In the genomic region with DNA sequence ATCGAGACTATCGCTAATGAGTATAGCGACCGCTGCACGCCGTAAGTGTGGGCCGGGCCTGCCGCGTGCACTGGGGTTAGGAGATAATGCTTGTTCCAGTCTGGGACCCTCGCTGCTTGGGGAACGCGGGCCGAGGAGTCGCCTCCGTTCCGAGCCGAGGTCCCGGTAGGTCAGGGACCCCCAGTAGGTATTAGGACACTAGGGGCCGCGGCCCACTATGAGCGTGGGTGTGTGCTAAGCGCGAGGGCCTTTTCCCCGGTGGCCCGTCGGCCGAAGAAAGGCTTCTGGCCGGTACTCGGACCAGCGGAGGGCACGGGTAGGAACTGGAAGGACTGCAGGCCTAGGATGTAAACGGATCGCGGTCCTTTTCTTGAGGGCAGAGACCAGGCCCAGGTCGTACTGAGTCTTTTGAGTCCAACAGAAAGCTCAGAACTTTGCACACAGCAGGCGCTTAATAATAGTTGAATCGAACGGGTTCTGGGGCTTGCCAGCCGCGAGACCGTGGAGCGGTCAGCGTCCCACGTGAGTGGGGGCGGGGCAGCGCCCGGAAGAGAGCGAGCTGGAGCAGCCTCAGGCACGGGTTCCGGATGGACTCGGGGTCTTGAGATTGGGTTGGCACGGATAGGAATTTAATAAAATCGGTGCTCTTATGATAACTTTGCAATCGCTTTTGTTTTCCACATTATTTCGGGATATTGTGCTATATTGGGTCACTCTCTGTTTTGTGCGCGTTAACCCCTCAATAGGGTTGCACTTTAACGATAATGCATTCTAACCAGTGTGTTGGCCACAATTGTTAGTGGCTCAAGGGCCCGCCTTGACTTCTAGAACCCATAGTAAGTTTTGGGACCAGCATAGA, we compare ENCODE assay signal across 8 cellular contexts. TPM values are rescaled to one million over a fixed set of nuclear protein-coding genes. Genes with fewer than 3 reads are reported as not detected.
DNase-seq lines count a peak whose midpoint lies in the region; ATAC-seq and TF ChIP-seq lines count a peak whose summit lies in the region.

No MANE protein-coding gene starts in this region.

- H3K4me1 Mint-ChIP-seq in T-helper 1 cell treated with Interleukin-12 subunit alpha and Interleukin-12 subunit beta and Interleukin-4 antibody, amounts not matched to agents 30 μg/mL and 1 μg/mL, for 36 hours (ENCODE audit: low read depth) = peaks cover 36% of the 10 kb centered on the region

- H3K9me3 ChIP-seq in ascending aorta = no peaks in the 10 kb centered on the region

- H3K4me3 Mint-ChIP-seq in T-helper 1 cell treated with Interleukin-12 subunit alpha and Interleukin-12 subunit beta and Interleukin-4 antibody, amounts not matched to agents 30 μg/mL and 1 μg/mL, for 36 hours = peak overlapping the region; percentile 95

- H3K27me3 Mint-ChIP-seq in T-helper 1 cell treated with Interleukin-12 subunit alpha and Interleukin-12 subunit beta and Interleukin-4 antibody, amounts not matched to agents 30 μg/mL and 1 μg/mL, for 36 hours (ENCODE audit: low read depth) = no peaks in the 10 kb centered on the region

- no peaks in the 10 kb centered on the region for H3K36me3 ChIP-seq in ascending aorta

- peaks cover 3% of the 10 kb centered on the region for H3K36me3 Mint-ChIP-seq in T-helper 1 cell treated with Interleukin-12 subunit alpha and Interleukin-12 subunit beta and Interleukin-4 antibody, amounts not matched to agents 30 μg/mL and 1 μg/mL, for 36 hours (ENCODE audit: low read depth)

- no peaks in the 10 kb centered on the region for H3K9me3 Mint-ChIP-seq in T-helper 1 cell treated with Interleukin-12 subunit alpha and Interleukin-12 subunit beta and Interleukin-4 antibody, amounts not matched to agents 30 μg/mL and 1 μg/mL, for 36 hours

- H3K27ac Mint-ChIP-seq in T-helper 1 cell treated with Interleukin-12 subunit alpha and Interleukin-12 subunit beta and Interleukin-4 antibody, amounts not matched to agents 30 μg/mL and 1 μg/mL, for 36 hours = peak overlapping the region; percentile 100

- ATAC-seq in GM21360 (IDR thresholded peaks at IDR 0.05; ENCODE audit: unreplicated experiment) = peak; percentile 34
- peak; percentile 61 for ATAC-seq in sciatic nerve

- no peaks in the 10 kb centered on the region for H3K27me3 ChIP-seq in ascending aorta

- peak overlapping the region; percentile 92 to 95 for H3K4me3 ChIP-seq in ascending aorta

- H3K4me1 ChIP-seq in ascending aorta = peaks cover 0 to 38% of the 10 kb centered on the region in 2 donors

- H3K27ac ChIP-seq in ascending aorta = peak overlapping the region; percentile 96 to 98

- no peak for TF ChIP-seq CTCF in ascending aorta (IDR thresholded peaks at IDR 0.05)

- intact Hi-C loops in ascending aorta (cut with DNase I) (no loop called here), sciatic nerve (cut with DNase I) (no loop called here)

- DNase-seq in DMS53 treated with DMSO at 0.1 percent for 48 hours (lab: John Stamatoyannopoulos, UW; ENCODE audit: unreplicated experiment) (peak; percentile 57), HT1080 (ENCODE audit: low read depth) (peak; percentile 60), ascending aorta (ENCODE audit: low spot score in 2 of 2) (peak in 1 of 2 donors; percentile 77), hypothalamus (lab: John Stamatoyannopoulos, UW) (peak in 35 of 51 donors; percentile 5 to 62 (median 40)), sciatic nerve (ENCODE audit: low spot score) (peak; percentile 79), NCI-H2171 treated with DMSO at 0.1 percent for 48 hours (lab: John Stamatoyannopoulos, UW) (no peak)

RNA-seq across cellular contexts. Expression of a gene that starts 0.7 kb away (rescaled TPM):
- total RNA-seq in HT1080 (2014; rRNA removed; shearing (Covaris generic)) = 131 and 161 TPM in 2 replicates
- 104 and 120 TPM in 2 replicates for polyA plus RNA-seq in HT1080 (2015; cell fraction: cytosol; rRNA removed)
- polyA plus RNA-seq in HT1080 (2015; cell fraction: nucleus; rRNA removed) = 185 and 191 TPM in 2 replicates
- total RNA-seq in ascending aorta (16.2 TPM), sciatic nerve (65.0 TPM)

RNA-seq across cellular contexts. Expression of a gene that starts 26.2 kb away (rescaled TPM):
- 13.9 and 18.1 TPM in 2 replicates for total RNA-seq in HT1080 (2014; rRNA removed; shearing (Covaris generic))
- 17.8 and 23.9 TPM in 2 replicates for polyA plus RNA-seq in HT1080 (2015; cell fraction: cytosol; rRNA removed)
- polyA plus RNA-seq in HT1080 (2015; cell fraction: nucleus; rRNA removed) = 12.4 and 16.0 TPM in 2 replicates
- total RNA-seq in ascending aorta = 1.9 TPM
- 15.0 TPM for total RNA-seq in sciatic nerve
